23 cellular contexts compared by ENCODE assay signal in the genomic region with DNA sequence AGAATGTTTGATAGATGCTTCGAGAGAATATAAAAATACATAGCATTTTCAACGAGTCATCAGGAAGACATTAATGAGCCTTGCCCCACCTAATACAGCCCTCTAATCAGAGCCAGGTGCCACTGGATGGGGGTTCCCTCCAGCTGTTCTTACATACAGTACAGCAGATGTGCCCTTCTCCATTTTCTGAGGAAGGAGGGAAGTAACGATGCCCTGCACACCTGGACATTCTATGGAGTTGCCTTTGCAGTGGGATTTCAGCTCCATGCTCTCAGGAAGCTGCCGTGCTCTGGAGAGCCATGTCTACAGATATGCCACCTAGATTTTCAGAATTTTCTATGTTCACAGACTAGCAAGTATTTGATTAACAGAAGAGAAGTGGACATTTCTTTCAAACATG. TPM values are rescaled to one million over a fixed set of nuclear protein-coding genes. Genes with fewer than 3 reads are reported as not detected.
DNase-seq lines count a peak whose midpoint lies in the region; ATAC-seq and TF ChIP-seq lines count a peak whose summit lies in the region.
"Had no signal": no experiment of that assay in that cellular context is flagged by ENCODE, and none has a peak within 500 bp of the region (broad histone marks: within the 10 kb centered on the region; RNA-seq: fewer than 3 reads in every experiment).

No MANE protein-coding gene starts in this region.

- no peaks in the 10 kb centered on the region for H3K27me3 ChIP-seq in smooth muscle cell (ENCODE audit: low read depth)
- H3K27me3 ChIP-seq: transverse colon had no signal

- H3K36me3 Mint-ChIP-seq in activated CD4-positive, alpha-beta memory T cell treated with anti-CD3 and anti-CD28 coated beads for 36 hours: peaks cover 23% of the 10 kb centered on the region
- peaks cover 5% of the 10 kb centered on the region for H3K36me3 Mint-ChIP-seq in central memory CD8-positive, alpha-beta T cell (ENCODE audit: insufficient read depth)
- peaks cover 10% of the 10 kb centered on the region for H3K36me3 Mint-ChIP-seq in Calu3 (ENCODE audit: insufficient read depth, unreplicated experiment)

- peaks cover 6% of the 10 kb centered on the region for H3K4me1 ChIP-seq in smooth muscle cell (ENCODE audit: low read depth)

- no peaks in the 10 kb centered on the region for H3K9me3 ChIP-seq in smooth muscle cell (replicated peaks; ENCODE audit: low read depth)
- H3K9me3 ChIP-seq: BLaER1 treated with 17β-estradiol and CSF1 and Interleukin-3, amounts not matched to agents 10 nM and 100 nM; lower lobe of right lung; mucosa of descending colon; neutrophil; transverse colon had no signal

- H3K36me3 ChIP-seq in smooth muscle cell (ENCODE audit: low read depth): no peaks in the 10 kb centered on the region
- H3K36me3 ChIP-seq: lower lobe of right lung, neutrophil, transverse colon had no signal

- H3K9ac ChIP-seq in smooth muscle cell (ENCODE audit: low read depth): no peak overlapping the region
- H3K9ac ChIP-seq: BLaER1 treated with 17β-estradiol and CSF1 and Interleukin-3, amounts not matched to agents 10 nM and 100 nM had no signal

- 95% methylated on average over 4 of the region's 4 CpGs for whole genome bisulfite sequencing in smooth muscle cell (ENCODE audit: low lambda C conversion rate)

- H3F3A ChIP-seq in smooth muscle cell (ENCODE audit: low read depth): peaks cover 13% of the 10 kb centered on the region

- POLR2A ChIA-PET in activated CD4-positive, alpha-beta memory T cell treated with anti-CD3 and anti-CD28 coated beads for 36 hours (lab: Charles Lee): interaction anchor here (1.0 kb wide), 1 partner anchor 97 kb away, joined by 3 read pairs; no protein-coding TSS in a partner anchor

- peak; percentile 51 for DNase-seq in activated CD8-positive, alpha-beta memory T cell treated with anti-CD3 and anti-CD28 coated beads for 24 hours
- DNase-seq in activated CD8-positive, alpha-beta memory T cell treated with anti-CD3 and anti-CD28 coated beads, Interleukin-2, amount 50 U/mL, for 48 hours: no peak
- no peak for DNase-seq in activated CD4-positive, alpha-beta memory T cell treated with anti-CD3 and anti-CD28 coated beads for 36 hours
- no peak for DNase-seq in central memory CD8-positive, alpha-beta T cell (ENCODE audit: low spot score in 2 of 2)
- DNase-seq in smooth muscle cell (lab: John Stamatoyannopoulos, UW; ENCODE audit: unreplicated experiment): no peak
- no peak for DNase-seq in Calu3
- no peak for DNase-seq in AG08395 (ENCODE audit: low spot score)
- DNase-seq: ACHN, Kasumi-1, kidney, lower lobe of right lung, NCI-H187 treated with DMSO at 0.1 percent for 48 hours had no signal

- no peak overlapping the region for H3K27ac ChIP-seq in smooth muscle cell (ENCODE audit: low read depth)
- H3K27ac ChIP-seq: BLaER1 treated with 17β-estradiol and CSF1 and Interleukin-3, amounts not matched to agents 10 nM and 100 nM; neutrophil had no signal

- CTCF ChIA-PET in activated CD4-positive, alpha-beta memory T cell treated with anti-CD3 and anti-CD28 coated beads for 36 hours (lab: Charles Lee): interaction anchor here (0.7 to 1.6 kb wide), 2 partner anchors 97 to 100 kb away, joined by 3 read pairs; partner anchors contain the start of gene HS3ST3B1
- CTCF ChIA-PET in Calu3 (lab: Charles Lee): no interaction called here

- peak overlapping the region; percentile 40 for H3K4me2 ChIP-seq in smooth muscle cell

- peak overlapping the region; percentile 91 for H3K27ac Mint-ChIP-seq in activated CD4-positive, alpha-beta memory T cell treated with anti-CD3 and anti-CD28 coated beads for 36 hours
- H3K27ac Mint-ChIP-seq in central memory CD8-positive, alpha-beta T cell (ENCODE audit: low read depth): peak overlapping the region; percentile 91
- no peak overlapping the region for H3K27ac Mint-ChIP-seq in Calu3 (ENCODE audit: unreplicated experiment)

- no peaks in the 10 kb centered on the region for H3K27me3 Mint-ChIP-seq in activated CD4-positive, alpha-beta memory T cell treated with anti-CD3 and anti-CD28 coated beads for 36 hours
- no peaks in the 10 kb centered on the region for H3K27me3 Mint-ChIP-seq in central memory CD8-positive, alpha-beta T cell
- no peaks in the 10 kb centered on the region for H3K27me3 Mint-ChIP-seq in Calu3 (ENCODE audit: unreplicated experiment)
- H3K27me3 Mint-ChIP-seq: stimulated activated naive CD8-positive, alpha-beta T cell treated with anti-CD3 and anti-CD28 coated beads, Interleukin-15, amount 100 ng/mL, for 72 hours had no signal

- no peak for TF ChIP-seq CTCF in smooth muscle cell (IDR thresholded peaks at IDR 0.05; ENCODE audit: borderline replicate concordance, insufficient read depth, poor library complexity, severe bottlenecking)
- TF ChIP-seq CTCF in Calu3 (IDR thresholded peaks at IDR 0.05; ENCODE audit: unreplicated experiment): no peak

- intact Hi-C loops in activated CD4-positive, alpha-beta memory T cell treated with anti-CD3 and anti-CD28 coated beads for 36 hours (cut with micrococcal nuclease): loop anchor here (5.0 to 10.0 kb wide), 4 partner anchors 63 to 603 kb away; no protein-coding TSS in a partner anchor
- intact Hi-C loops in Calu3 (cut with micrococcal nuclease; ENCODE audit: unreplicated experiment): no loop called here

- H3K4me3 Mint-ChIP-seq in activated CD4-positive, alpha-beta memory T cell treated with anti-CD3 and anti-CD28 coated beads for 36 hours: no peak overlapping the region
- peak overlapping the region; percentile 44 for H3K4me3 Mint-ChIP-seq in central memory CD8-positive, alpha-beta T cell
- H3K4me3 Mint-ChIP-seq in Calu3 (ENCODE audit: low read depth, unreplicated experiment): no peak overlapping the region

- peaks cover 98% of the 10 kb centered on the region for H3K4me1 Mint-ChIP-seq in activated CD4-positive, alpha-beta memory T cell treated with anti-CD3 and anti-CD28 coated beads for 36 hours (ENCODE audit: low read depth)
- peaks cover 98% of the 10 kb centered on the region for H3K4me1 Mint-ChIP-seq in central memory CD8-positive, alpha-beta T cell
- H3K4me1 Mint-ChIP-seq in Calu3 (ENCODE audit: low read depth, unreplicated experiment): peaks cover 39% of the 10 kb centered on the region

- no peak for ATAC-seq in central memory CD8-positive, alpha-beta T cell (replicated peaks; ENCODE audit: extremely low read depth, poor library complexity, severe bottlenecking)
- ATAC-seq in HG02852 (IDR thresholded peaks at IDR 0.05; ENCODE audit: unreplicated experiment): no peak
- ATAC-seq: lower lobe of right lung had no signal

- no peaks in the 10 kb centered on the region for H4K20me1 ChIP-seq in smooth muscle cell (ENCODE audit: low read depth)

- no peaks in the 10 kb centered on the region for H3K9me3 Mint-ChIP-seq in activated CD4-positive, alpha-beta memory T cell treated with anti-CD3 and anti-CD28 coated beads for 36 hours
- H3K9me3 Mint-ChIP-seq in central memory CD8-positive, alpha-beta T cell: no peaks in the 10 kb centered on the region
- H3K9me3 Mint-ChIP-seq in Calu3 (ENCODE audit: low read depth, unreplicated experiment): no peaks in the 10 kb centered on the region
- H3K9me3 Mint-ChIP-seq: stimulated activated naive CD8-positive, alpha-beta T cell treated with anti-CD3 and anti-CD28 coated beads, Interleukin-15, amount 100 ng/mL, for 72 hours had no signal

- H3K4me3 ChIP-seq in smooth muscle cell: no peak overlapping the region
- H3K4me3 ChIP-seq: BLaER1 treated with 17β-estradiol and CSF1 and Interleukin-3, amounts not matched to agents 10 nM and 100 nM; lower lobe of right lung; mucosa of descending colon; transverse colon had no signal

- H2AFZ ChIP-seq in smooth muscle cell (ENCODE audit: low read depth): no peak overlapping the region

- no peaks in the 10 kb centered on the region for H3K79me2 ChIP-seq in smooth muscle cell (ENCODE audit: low read depth)

- no TSS peak for BruUV-seq in Calu3 (replicated peaks; lab: Mats Ljungman, UMichigan)

RNA-seq across cellular contexts. Expression of gene CDRT15, which starts 36.3 kb away (rescaled TPM):
- total RNA-seq in activated CD4-positive, alpha-beta memory T cell treated with anti-CD3 and anti-CD28 coated beads for 36 hours: not detected
- not detected in 2 replicates for total RNA-seq in smooth muscle cell
- not detected in 2 replicates for polyA plus RNA-seq in smooth muscle cell
- total RNA-seq in Calu3 (2022): not detected in 2 replicates
- total RNA-seq: fibroblast of lung, glomerular endothelial cell, H1, kidney, lower lobe of right lung, mucosa of descending colon, SK-MEL-5, transverse colon had no signal
- polyA plus RNA-seq: fibroblast of lung, H1, small intestine had no signal
